In the genomic region with DNA sequence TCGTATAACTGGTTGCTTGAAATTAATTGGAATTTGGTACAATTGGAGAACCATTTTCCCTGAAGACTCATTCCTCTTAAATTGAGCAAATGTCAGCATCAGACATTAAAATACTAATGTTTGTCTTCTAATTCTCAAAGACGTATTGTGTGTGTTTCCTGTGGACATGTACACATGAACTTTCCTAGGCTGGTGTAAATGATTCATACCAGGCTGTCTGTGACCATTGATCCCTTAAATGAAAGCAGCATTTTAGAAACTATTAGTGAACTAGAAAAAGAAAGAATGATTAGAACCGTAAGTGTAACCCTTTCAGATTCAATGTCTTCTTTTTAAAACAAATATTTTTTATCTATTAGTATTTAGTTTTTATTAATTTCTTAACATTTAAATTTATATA, we compare ENCODE assay signal across 11 cellular contexts.
DNase-seq lines count a peak whose midpoint lies in the region; ATAC-seq and TF ChIP-seq lines count a peak whose summit lies in the region.
"Had no signal": no experiment of that assay in that cellular context is flagged by ENCODE, and none has a peak within 500 bp of the region (broad histone marks: within the 10 kb centered on the region; RNA-seq: fewer than 3 reads in every experiment).

No MANE protein-coding gene starts in this region.

- no peak overlapping the region for H3K4me3 Mint-ChIP-seq in osteocyte (ENCODE audit: unreplicated experiment)

- ATAC-seq in GM18907 (IDR thresholded peaks at IDR 0.05; ENCODE audit: unreplicated experiment) (peak; percentile 59), GM21723 (IDR thresholded peaks at IDR 0.05; ENCODE audit: unreplicated experiment) (peak; percentile 40), HG03196 (IDR thresholded peaks at IDR 0.05; ENCODE audit: unreplicated experiment) (peak; percentile 46)

- no peaks in the 10 kb centered on the region for H3K36me3 Mint-ChIP-seq in osteocyte (ENCODE audit: unreplicated experiment)

- DNase-seq in osteocyte (ENCODE audit: extremely low spot score, unreplicated experiment) (no peak), NOMO-1 (lab: John Stamatoyannopoulos, UW; ENCODE audit: unreplicated experiment in 2 of 2) (no peak), AG08395 (ENCODE audit: low spot score) (no peak)
- DNase-seq in activated effector memory CD4-positive, alpha-beta T cell treated with Interleukin-2 at 50 U/mL for 16 hours = no peak
- DNase-seq: aorta, DMS79 treated with DMSO at 0.1 percent for 48 hours, Kasumi-1, NCI-H446 had no signal

- no peaks in the 10 kb centered on the region for H3K27me3 Mint-ChIP-seq in osteocyte (ENCODE audit: unreplicated experiment)

- no peak for TF ChIP-seq CTCF in osteocyte (IDR thresholded peaks at IDR 0.05)

- H3K27ac Mint-ChIP-seq in osteocyte (ENCODE audit: unreplicated experiment) = peak overlapping the region; percentile 47

- peaks cover 40% of the 10 kb centered on the region for H3K4me1 Mint-ChIP-seq in osteocyte (ENCODE audit: unreplicated experiment)

- H3K9me3 Mint-ChIP-seq in osteocyte (ENCODE audit: unreplicated experiment) = no peaks in the 10 kb centered on the region
